18 cellular contexts compared by ENCODE assay signal in genomic region chr18:10314111-10314510, GRCh38.
A peak's percentile ranks its signal among the peaks of the same experiment; 100 is the strongest.
DNase-seq lines count a peak whose midpoint lies in the region; ATAC-seq and TF ChIP-seq lines count a peak whose summit lies in the region.
"Had no signal": no experiment of that assay in that cellular context is flagged by ENCODE, and none has a peak within 500 bp of the region (broad histone marks: within the 10 kb centered on the region; RNA-seq: fewer than 3 reads in every experiment).

No MANE protein-coding gene starts in this region.

- H3K27me3 Mint-ChIP-seq in nephron progenitor cell (ENCODE audit: low read depth, poor library complexity) (peaks cover 2% of the 10 kb centered on the region), chondrocyte (ENCODE audit: low read depth) (peaks cover 5% of the 10 kb centered on the region)
- no peaks in the 10 kb centered on the region for H3K27me3 Mint-ChIP-seq in activated CD8-positive, alpha-beta T cell treated with anti-CD3 and anti-CD28 coated beads for 36 hours
- H3K27me3 Mint-ChIP-seq: B cell had no signal

- no peak for TF ChIP-seq CTCF in LNCaP clone FGC (IDR thresholded peaks at IDR 0.05; ENCODE audit: control insufficient read depth, extremely low read depth, insufficient read depth)
- TF ChIP-seq CTCF in nephron progenitor cell (IDR thresholded peaks at IDR 0.05): no peak
- TF ChIP-seq CTCF in chondrocyte (IDR thresholded peaks at IDR 0.05): no peak
- no peak for TF ChIP-seq CTCF in activated CD8-positive, alpha-beta T cell treated with anti-CD3 and anti-CD28 coated beads for 36 hours (IDR thresholded peaks at IDR 0.05)

- H3K36me3 Mint-ChIP-seq in nephron progenitor cell (ENCODE audit: low read depth) (no peaks in the 10 kb centered on the region), chondrocyte (ENCODE audit: low read depth) (no peaks in the 10 kb centered on the region)
- H3K36me3 Mint-ChIP-seq in activated CD8-positive, alpha-beta T cell treated with anti-CD3 and anti-CD28 coated beads for 36 hours (ENCODE audit: low read depth): no peaks in the 10 kb centered on the region
- H3K36me3 Mint-ChIP-seq: CD4-positive, CD25-positive, alpha-beta regulatory T cell; CD8-positive, alpha-beta memory T cell had no signal

- intact Hi-C loops in activated CD8-positive, alpha-beta T cell treated with anti-CD3 and anti-CD28 coated beads for 36 hours (cut with micrococcal nuclease): no loop called here
- intact Hi-C loops in left ventricle myocardium superior (cut with micrococcal nuclease): no loop called here

- H3K27ac Mint-ChIP-seq in nephron progenitor cell: peak overlapping the region; percentile 68
- no peak overlapping the region for H3K27ac Mint-ChIP-seq in chondrocyte (ENCODE audit: unreplicated experiment)
- no peak overlapping the region for H3K27ac Mint-ChIP-seq in activated CD8-positive, alpha-beta T cell treated with anti-CD3 and anti-CD28 coated beads for 36 hours
- H3K27ac Mint-ChIP-seq: B cell; CD4-positive, CD25-positive, alpha-beta regulatory T cell; CD8-positive, alpha-beta memory T cell; HFFc6 had no signal

- ATAC-seq in activated CD8-positive, alpha-beta T cell treated with anti-CD3 and anti-CD28 coated beads for 36 hours: no peak
- ATAC-seq in left ventricle myocardium superior: no peak
- ATAC-seq: A549, HCT116 had no signal

- peak; percentile 16 for DNase-seq in AG08395 (ENCODE audit: low spot score)
- peak; percentile 81 for DNase-seq in LNCaP clone FGC (ENCODE audit: low read depth)
- peak; percentile 14 for DNase-seq in fibroblast of gingiva (ENCODE audit: low read depth)
- no peak for DNase-seq in nephron progenitor cell
- no peak for DNase-seq in chondrocyte (ENCODE audit: low spot score)
- DNase-seq in NCI-H510A (lab: John Stamatoyannopoulos, UW): no peak
- no peak for DNase-seq in activated CD8-positive, alpha-beta T cell treated with anti-CD3 and anti-CD28 coated beads for 36 hours
- DNase-seq in left ventricle myocardium superior: no peak
- DNase-seq: CD4-positive, CD25-positive, alpha-beta regulatory T cell; CD8-positive, alpha-beta memory T cell; COR-L47; GM23248; HFFc6; IMR-90 had no signal

- H3K9me3 Mint-ChIP-seq in nephron progenitor cell (peaks cover 4% of the 10 kb centered on the region), chondrocyte (ENCODE audit: low read depth) (no peaks in the 10 kb centered on the region)
- H3K9me3 Mint-ChIP-seq in activated CD8-positive, alpha-beta T cell treated with anti-CD3 and anti-CD28 coated beads for 36 hours: no peaks in the 10 kb centered on the region
- H3K9me3 Mint-ChIP-seq: HFFc6 had no signal

- POLR2A ChIA-PET in activated CD8-positive, alpha-beta T cell treated with anti-CD3 and anti-CD28 coated beads for 36 hours (lab: Charles Lee): no interaction called here

- H3K4me3 Mint-ChIP-seq in nephron progenitor cell (no peak overlapping the region), chondrocyte (ENCODE audit: unreplicated experiment) (no peak overlapping the region)
- H3K4me3 Mint-ChIP-seq in activated CD8-positive, alpha-beta T cell treated with anti-CD3 and anti-CD28 coated beads for 36 hours: no peak overlapping the region
- H3K4me3 Mint-ChIP-seq: B cell; CD4-positive, CD25-positive, alpha-beta regulatory T cell; CD8-positive, alpha-beta memory T cell; HFFc6 had no signal

- CTCF ChIA-PET in activated CD8-positive, alpha-beta T cell treated with anti-CD3 and anti-CD28 coated beads for 36 hours (lab: Charles Lee): no interaction called here

- H3K4me1 Mint-ChIP-seq in nephron progenitor cell (peaks cover 23% of the 10 kb centered on the region), chondrocyte (ENCODE audit: low read depth) (peaks cover 13% of the 10 kb centered on the region)
- no peaks in the 10 kb centered on the region for H3K4me1 Mint-ChIP-seq in activated CD8-positive, alpha-beta T cell treated with anti-CD3 and anti-CD28 coated beads for 36 hours (ENCODE audit: low read depth)
- H3K4me1 Mint-ChIP-seq: CD4-positive, CD25-positive, alpha-beta regulatory T cell; CD8-positive, alpha-beta memory T cell had no signal

- no peak overlapping the region for H3K4me3 ChIP-seq in LNCaP clone FGC (ENCODE audit: low read depth, low read length)
- H3K4me3 ChIP-seq: A549; BLaER1 treated with 17β-estradiol and CSF1 and Interleukin-3, amounts not matched to agents 10 nM and 100 nM; GM23248 had no signal

Comparison
In these comparisons a context has a peak if more than half of its experiments do, and no peak if none do; other contexts are left out.
1. DNase-seq: peak in AG08395 (single experiment), LNCaP clone FGC (single experiment) and fibroblast of gingiva (single experiment); none in nephron progenitor cell (single experiment), chondrocyte (single experiment), NCI-H510A (single experiment), activated CD8-positive, alpha-beta T cell treated with anti-CD3 and anti-CD28 coated beads for 36 hours (single experiment) and left ventricle myocardium superior (single experiment).